Comparison of ENCODE assay signal across 9 cellular contexts in genomic region chr2:196268022-196268421, GRCh38.
DNase-seq lines count a peak whose midpoint lies in the region; ATAC-seq, FAIRE-seq and TF ChIP-seq lines count a peak whose summit lies in the region.
"Had no signal": no experiment of that assay in that cellular context is flagged by ENCODE, and none has a peak within 500 bp of the region (broad histone marks: within the 10 kb centered on the region; RNA-seq: fewer than 3 reads in every experiment).

No MANE protein-coding gene starts in this region.

- peak overlapping the region; percentile 41; the same call in 1 of the 2 replicates for H3K4me2 ChIP-seq in GM12878 (ENCODE audit: control insufficient read depth, insufficient read depth)

- TF ChIP-seq RAD21 in GM12878 (IDR thresholded peaks at IDR 0.05; ENCODE audit: insufficient read depth, low read depth, low read length) = no peak

- DNase-seq in Calu3 = no peak
- DNase-seq in NAMALWA (ENCODE audit: low spot score) = peak; percentile 52
- no peak for DNase-seq in GM12878 (ENCODE audit: low read depth, low spot score)
- no peak for DNase-seq in natural killer cell
- DNase-seq in GM13976 (ENCODE audit: low spot score) = no peak
- DNase-seq in NCI-H2029 (lab: John Stamatoyannopoulos, UW) = no peak
- DNase-seq in NCI-H748 treated with DMSO at 0.1 percent for 48 hours (lab: John Stamatoyannopoulos, UW) = no peak
- DNase-seq: activated CD4-positive, alpha-beta T cell treated with anti-CD3 and anti-CD28 coated beads for 4 hours had no signal

- no peak for TF ChIP-seq POLR2A in GM12878 (IDR thresholded peaks at IDR 0.05; ENCODE audit: low read depth, low read length)

- in situ Hi-C loops in GM12878 (cut with MboI) = loop anchor here (25.0 kb wide), 1 partner anchor 106 kb away; the partner anchor contains the start of gene STK17B
- in situ Hi-C loops in GM13976 (cut with MboI; ENCODE audit: low sequenced_read_pairs, unreplicated experiment) = no loop called here

- WGBS in GM12878 (ENCODE audit: insufficient coverage, insufficient replicate concordance, low lambda C conversion rate, missing lambda C conversion rate) = 0% methylated on average over 1 of the region's 1 CpG

- peak overlapping the region; percentile 10 for H3K4me3 Mint-ChIP-seq in Calu3 (ENCODE audit: low read depth, unreplicated experiment)
- H3K4me3 Mint-ChIP-seq in natural killer cell = peak overlapping the region; percentile 48

- H3K79me2 ChIP-seq in GM12878 (ENCODE audit: control insufficient read depth, insufficient read depth, low read length) = no peaks in the 10 kb centered on the region

- H3K27me3 Mint-ChIP-seq in Calu3 (ENCODE audit: unreplicated experiment) = no peaks in the 10 kb centered on the region
- H3K27me3 Mint-ChIP-seq in natural killer cell (ENCODE audit: low read depth in 2 of 2) = no peaks in the 10 kb centered on the region

- H3K27ac Mint-ChIP-seq in Calu3 (ENCODE audit: unreplicated experiment) (peak overlapping the region; percentile 64), natural killer cell (peak overlapping the region; percentile 47 to 75)

- peak overlapping the region; percentile 27 for H3K27ac ChIP-seq in GM12878 (ENCODE audit: control insufficient read depth, insufficient read depth)

- TF ChIP-seq EP300 in GM12878 (IDR thresholded peaks at IDR 0.05; ENCODE audit: borderline replicate concordance in 1 of 2, control insufficient read depth in 1 of 2, low read depth in 2 of 2, low read length in 2 of 2) = no peak

- H3K4me1 Mint-ChIP-seq in Calu3 (ENCODE audit: low read depth, unreplicated experiment) (peaks cover 40% of the 10 kb centered on the region), natural killer cell (peaks cover 22 to 37% of the 10 kb centered on the region in 2 donors)

- peak; percentile 10; the same call in 2 of the 3 replicates for ATAC-seq in GM12878
- ATAC-seq in natural killer cell = peak in 1 of 3 donors; percentile 14
- ATAC-seq in HG03025 (IDR thresholded peaks at IDR 0.05; ENCODE audit: low FRiP score, unreplicated experiment) = no peak

- H3K4me1 ChIP-seq in GM12878 (ENCODE audit: control insufficient read depth, insufficient read depth, low read length) = peaks cover 19% of the 10 kb centered on the region

- intact Hi-C loops in Calu3 (cut with micrococcal nuclease; ENCODE audit: unreplicated experiment) = loop anchor here (2.0 kb wide), 1 partner anchor 35 kb away; no protein-coding TSS in a partner anchor
- intact Hi-C loops in GM12878 (cut with micrococcal nuclease; ENCODE audit: unreplicated experiment) = loop anchor here (2.0 kb wide), 2 partner anchors 27 to 91 kb away; no protein-coding TSS in a partner anchor
- intact Hi-C loops in natural killer cell (cut with micrococcal nuclease) = no loop called here

- TF ChIP-seq CTCF in Calu3 (IDR thresholded peaks at IDR 0.05; ENCODE audit: unreplicated experiment) (no peak), GM12878 (IDR thresholded peaks at IDR 0.05 in 2 of 3, conservative IDR thresholded peaks at IDR 0.05 in 1 of 3; ENCODE audit: control insufficient read depth in 2 of 3, extremely low read depth in 1 of 3, insufficient read depth in 1 of 3, low read depth in 3 of 3, low read length in 3 of 3) (no peak), natural killer cell (IDR thresholded peaks at IDR 0.05) (no peak), GM13976 (IDR thresholded peaks at IDR 0.05; ENCODE audit: borderline replicate concordance, control extremely low read depth, extremely low read depth, insufficient read depth, missing control alignments) (no peak)

- H3K36me3 Mint-ChIP-seq in Calu3 (ENCODE audit: insufficient read depth, unreplicated experiment) (no peaks in the 10 kb centered on the region), natural killer cell (no peaks in the 10 kb centered on the region)

- FAIRE-seq in GM12878 (lab: Jason Lieb, UNC) = no peak

- H3K9me3 Mint-ChIP-seq in Calu3 (ENCODE audit: low read depth, unreplicated experiment) (no peaks in the 10 kb centered on the region), natural killer cell (no peaks in the 10 kb centered on the region)

- H4K20me1 ChIP-seq in GM12878 (ENCODE audit: control insufficient read depth, insufficient read depth) = no peaks in the 10 kb centered on the region

- BruUV-seq in Calu3 (replicated peaks; lab: Mats Ljungman, UMichigan) (no TSS peak), GM12878 (replicated peaks; lab: Mats Ljungman, UMichigan) (no TSS peak)

- H3K9me3 ChIP-seq in GM12878 (replicated peaks; ENCODE audit: control insufficient read depth, insufficient read depth, low read length) = no peaks in the 10 kb centered on the region

- H3K36me3 ChIP-seq in GM12878 (ENCODE audit: control insufficient read depth in 2 of 2, insufficient read depth in 2 of 2, low read length in 1 of 2) = peaks cover 0 to 12% of the 10 kb centered on the region in 2 experiments; a peak in 1 of 4 replicates

- no peaks in the 10 kb centered on the region for H3K27me3 ChIP-seq in GM12878 (replicated peaks in 1 of 2; ENCODE audit: control insufficient read depth in 2 of 2, insufficient read depth in 2 of 2, low read length in 1 of 2)

- RAD21 ChIA-PET in GM12878 (lab: Charles Lee; ENCODE audit: unreplicated experiment) = interaction anchor here (0.6 to 7.7 kb wide), 9 partner anchors 8 to 362 kb away, joined by 3 to 68 read pairs (median 8); no protein-coding TSS in a partner anchor

- peak overlapping the region; percentile 13; the same call in 1 of the 2 replicates for H2AFZ ChIP-seq in GM12878 (ENCODE audit: control insufficient read depth, low read depth, low read length)

- POLR2A ChIA-PET in GM12878 (lab: Charles Lee) = interaction anchor here (0.7 to 1.7 kb wide), 5 partner anchors 13 to 99 kb away, joined by 3 to 7 read pairs (median 3); no protein-coding TSS in a partner anchor

- H3K9ac ChIP-seq in GM12878 (ENCODE audit: control insufficient read depth, insufficient read depth, low read length) = no peak overlapping the region

- no peak overlapping the region for H3K4me3 ChIP-seq in GM12878

- CTCF ChIA-PET in Calu3 (lab: Charles Lee) = no interaction called here
- CTCF ChIA-PET in GM12878 (lab: Yijun Ruan, JAX) = interaction anchor here (2.0 to 5.5 kb wide), 3 partner anchors 27 to 189 kb away, joined by 6 to 59 read pairs (median 12); no protein-coding TSS in a partner anchor

- SMC1A ChIA-PET in GM12878 (lab: Charles Lee; ENCODE audit: uncharacterized antibody, unreplicated experiment) = interaction anchor here (0.6 to 5.5 kb wide), 12 partner anchors 8 to 190 kb away, joined by 3 to 48 read pairs (median 16); no protein-coding TSS in a partner anchor

TF ChIP-seq in GM12878, 131 proteins besides CTCF, POLR2A, EP300 and RAD21 (continues in another document):
- no peak for TF ChIP-seq HDAC6 (IDR thresholded peaks at IDR 0.05; ENCODE audit: unreplicated experiment)
- no peak for TF ChIP-seq GATAD2B (conservative IDR thresholded peaks at IDR 0.05; ENCODE audit: low read depth)
- no peak for TF ChIP-seq SMC3 (IDR thresholded peaks at IDR 0.05; ENCODE audit: borderline replicate concordance, low read length)
- TF ChIP-seq ESRRA (IDR thresholded peaks at IDR 0.05; ENCODE audit: low read length) = no peak
- no peak for TF ChIP-seq CEBPZ (IDR thresholded peaks at IDR 0.05; ENCODE audit: low read depth, low read length)
- TF ChIP-seq, protein P1, sequence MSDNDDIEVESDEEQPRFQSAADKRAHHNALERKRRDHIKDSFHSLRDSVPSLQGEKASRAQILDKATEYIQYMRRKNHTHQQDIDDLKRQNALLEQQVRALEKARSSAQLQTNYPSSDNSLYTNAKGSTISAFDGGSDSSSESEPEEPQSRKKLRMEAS (IDR thresholded peaks at IDR 0.05; ENCODE audit: low read depth, low read length) = no peak
- TF ChIP-seq HSF1 (IDR thresholded peaks at IDR 0.05; ENCODE audit: low read depth, low read length) = no peak
- TF ChIP-seq ZSCAN29 (IDR thresholded peaks at IDR 0.05) = no peak
- TF ChIP-seq CREB1 (IDR thresholded peaks at IDR 0.05; ENCODE audit: low read depth) = no peak
- TF ChIP-seq CBX3 (IDR thresholded peaks at IDR 0.05; ENCODE audit: borderline replicate concordance, low read depth) = no peak
- no peak for TF ChIP-seq WRNIP1 (IDR thresholded peaks at IDR 0.05; ENCODE audit: borderline replicate concordance, low read depth, low read length)
